ENCODE assay signal across 8 cellular contexts in genomic region chr20:37315293-37316110, GRCh38. TPM values are rescaled to one million over a fixed set of nuclear protein-coding genes. Genes with fewer than 3 reads are reported as not detected.
DNase-seq lines count a peak whose midpoint lies in the region; ATAC-seq and TF ChIP-seq lines count a peak whose summit lies in the region.

No MANE protein-coding gene starts in this region.

- H3K4me1 ChIP-seq in esophagus muscularis mucosa (peaks cover 33 to 65% (median 51%) of the 10 kb centered on the region in 4 donors), osteoblast (ENCODE audit: insufficient read depth, low read length) (peaks cover 43% of the 10 kb centered on the region)

- peak overlapping the region; percentile 82 for H2AFZ ChIP-seq in osteoblast (ENCODE audit: low read length)

- H3K27me3 ChIP-seq in esophagus muscularis mucosa: no peaks in the 10 kb centered on the region
- H3K27me3 ChIP-seq in osteoblast (ENCODE audit: insufficient read depth, low read length): no peaks in the 10 kb centered on the region

- 61% methylated on average over 11 of the region's 18 CpGs for WGBS in esophagus muscularis mucosa

- peaks cover 38% of the 10 kb centered on the region for H3K79me2 ChIP-seq in osteoblast (ENCODE audit: insufficient read depth, low read length)

- DNase-seq in AG08396 (ENCODE audit: low spot score) (peak; percentile 88), esophagus muscularis mucosa (ENCODE audit: extremely low spot score) (no peak), osteoblast (ENCODE audit: insufficient read length, low spot score, missing footprints) (peak; percentile 94), midbrain (lab: John Stamatoyannopoulos, UW) (no peak), NCI-H2171 (lab: John Stamatoyannopoulos, UW) (no peak), anterior cingulate cortex (lab: John Stamatoyannopoulos, UW) (no peak)

- H3K36me3 ChIP-seq in KOPT-K1 (ENCODE audit: insufficient read depth, low read length) (peaks cover 59% of the 10 kb centered on the region), esophagus muscularis mucosa (peaks cover 0 to 39% (median 31%) of the 10 kb centered on the region in 4 donors), osteoblast (ENCODE audit: insufficient read depth, low read length) (peaks cover 22% of the 10 kb centered on the region)

- TF ChIP-seq CTCF in esophagus muscularis mucosa (IDR thresholded peaks at IDR 0.05) (no peak), osteoblast (IDR thresholded peaks at IDR 0.05; ENCODE audit: extremely low read depth, low read depth, low read length) (no peak)

- ATAC-seq in GM19463 (IDR thresholded peaks at IDR 0.05; ENCODE audit: unreplicated experiment): peak; percentile 56

- H3K9me3 ChIP-seq in KOPT-K1 (ENCODE audit: insufficient read depth, low read length, poor library complexity, severe bottlenecking) (no peaks in the 10 kb centered on the region), esophagus muscularis mucosa (no peaks in the 10 kb centered on the region), osteoblast (ENCODE audit: low read depth, low read length) (no peaks in the 10 kb centered on the region)

- H3K4me3 ChIP-seq in esophagus muscularis mucosa (peak overlapping the region in 2 of 4 donors; percentile 2), osteoblast (ENCODE audit: insufficient read depth, low read length) (peak overlapping the region; percentile 41)

- TF ChIP-seq POLR2A in esophagus muscularis mucosa (IDR thresholded peaks at IDR 0.05; ENCODE audit: low read depth): no peak

- H3K27ac ChIP-seq in KOPT-K1 (ENCODE audit: low read depth, low read length, poor library complexity, severe bottlenecking): peak overlapping the region; percentile 80
- H3K27ac ChIP-seq in esophagus muscularis mucosa (replicated peaks in 1 of 4): peak overlapping the region; percentile 79 to 87 (median 84)
- peak overlapping the region; percentile 92 for H3K27ac ChIP-seq in osteoblast (ENCODE audit: low read depth, low read length)

- H3K4me2 ChIP-seq in osteoblast (ENCODE audit: insufficient read depth, low read length): peak overlapping the region; percentile 77

- no peak for TF ChIP-seq EP300 in esophagus muscularis mucosa (IDR thresholded peaks at IDR 0.05)

- intact Hi-C loops in esophagus muscularis mucosa (cut with DNase I): no loop called here

- H4K20me1 ChIP-seq in osteoblast (ENCODE audit: insufficient read depth, low read length): no peaks in the 10 kb centered on the region

RNA-seq across cellular contexts. Expression of gene MANBAL, which starts 26.0 kb away (rescaled TPM):
- total RNA-seq in esophagus muscularis mucosa (10 to 100 TPM; 38.3 to 56.3 (median 47.3) TPM), osteoblast (14.1 and 17.7 TPM in 2 replicates)

RNA-seq across cellular contexts. Expression of gene SRC, which starts 30.4 kb away (rescaled TPM):
- total RNA-seq in esophagus muscularis mucosa (10 to 100 TPM; 27.5 to 52.2 (median 42.3) TPM), osteoblast (22.1 and 22.4 TPM in 2 replicates)

RNA-seq across cellular contexts. Expression of gene GHRH, which starts 53.9 kb away (rescaled TPM):
- total RNA-seq in esophagus muscularis mucosa (not detected), osteoblast (not detected in 2 replicates)

Comparison
In these comparisons a context has a peak if more than half of its experiments do, and no peak if none do; other contexts are left out.
1. DNase-seq: peak in AG08396 (single experiment) and osteoblast (single experiment); none in esophagus muscularis mucosa (single experiment), midbrain (single experiment), NCI-H2171 (single experiment) and anterior cingulate cortex (0 of 58).
2. Peak in every context shown above with its lines, with median percentiles within 50 percentile points of each other: H3K27ac ChIP-seq.